Comparison of ENCODE assay signal across 12 cellular contexts in the genomic region with DNA sequence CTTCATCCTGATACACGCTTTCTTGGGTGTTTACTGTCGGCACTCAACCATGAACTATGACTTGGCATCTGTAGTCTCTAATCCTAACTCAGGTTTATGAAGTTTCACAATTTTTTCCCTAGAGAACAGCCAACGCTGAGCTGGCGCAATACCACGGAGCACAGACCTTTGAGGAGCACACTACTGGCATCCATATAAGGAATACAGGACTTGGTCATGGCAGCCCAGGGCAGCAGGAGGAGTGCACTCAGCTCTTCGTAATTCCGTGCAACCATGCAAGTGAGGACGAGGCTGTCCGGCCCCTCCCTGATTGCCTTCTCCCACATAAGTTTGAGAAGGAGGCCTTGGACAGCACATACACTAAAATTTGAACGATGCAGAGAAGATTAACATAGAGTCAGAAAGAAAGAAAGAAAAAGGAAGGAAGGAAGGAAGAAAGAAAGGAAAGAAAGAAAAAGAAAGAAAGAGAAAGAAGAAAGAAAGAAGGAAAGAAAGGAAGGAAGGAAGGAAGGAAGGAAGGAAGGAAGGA. TPM values are rescaled to one million over a fixed set of nuclear protein-coding genes. Genes with fewer than 3 reads are reported as not detected.
DNase-seq lines count a peak whose midpoint lies in the region; ATAC-seq and TF ChIP-seq lines count a peak whose summit lies in the region.
"Had no signal": no experiment of that assay in that cellular context is flagged by ENCODE, and none has a peak within 500 bp of the region (broad histone marks: within the 10 kb centered on the region; RNA-seq: fewer than 3 reads in every experiment).

No MANE protein-coding gene starts in this region.

- H3K4me3 ChIP-seq in stomach smooth muscle (ENCODE audit: low read length in 2 of 2): peak overlapping the region in 1 of 2 donors; percentile 24
- H3K4me3 ChIP-seq: body of pancreas, pancreas had no signal

- no peak overlapping the region for H3K27ac Mint-ChIP-seq in activated CD4-positive, alpha-beta T cell treated with anti-CD3 and anti-CD28 coated beads, Interleukin-2, amount 10 ng/mL, durations not matched to agents 7 days and 5 days

- H3K36me3 Mint-ChIP-seq in activated CD4-positive, alpha-beta T cell treated with anti-CD3 and anti-CD28 coated beads, Interleukin-2, amount 10 ng/mL, durations not matched to agents 7 days and 5 days (ENCODE audit: low read depth): no peaks in the 10 kb centered on the region

- H3K27me3 ChIP-seq in stomach smooth muscle (ENCODE audit: control insufficient read depth in 1 of 2, insufficient read depth in 2 of 2, low read length in 2 of 2): no peaks in the 10 kb centered on the region
- H3K27me3 ChIP-seq: body of pancreas, pancreas had no signal

- H3K4me1 Mint-ChIP-seq in activated CD4-positive, alpha-beta T cell treated with anti-CD3 and anti-CD28 coated beads, Interleukin-2, amount 10 ng/mL, durations not matched to agents 7 days and 5 days: no peaks in the 10 kb centered on the region

- peaks cover 16% of the 10 kb centered on the region for H3K27me3 Mint-ChIP-seq in activated CD4-positive, alpha-beta T cell treated with anti-CD3 and anti-CD28 coated beads, Interleukin-2, amount 10 ng/mL, durations not matched to agents 7 days and 5 days

- peak overlapping the region; percentile 64 for H3K27ac ChIP-seq in stomach smooth muscle (ENCODE audit: low read length)
- H3K27ac ChIP-seq: body of pancreas, pancreas had no signal

- no peak for ATAC-seq in GM21619 (IDR thresholded peaks at IDR 0.05; ENCODE audit: unreplicated experiment)
- ATAC-seq: body of pancreas had no signal

- H3K4me1 ChIP-seq in stomach smooth muscle (ENCODE audit: control insufficient read depth, insufficient read depth, low read length): peaks cover 5% of the 10 kb centered on the region

- peak overlapping the region in 1 of 2 donors; percentile 48 for H3K9ac ChIP-seq in stomach smooth muscle (ENCODE audit: low read length in 2 of 2)

- no peak overlapping the region for H3K4me3 Mint-ChIP-seq in activated CD4-positive, alpha-beta T cell treated with anti-CD3 and anti-CD28 coated beads, Interleukin-2, amount 10 ng/mL, durations not matched to agents 7 days and 5 days

- H3K9me3 Mint-ChIP-seq in activated CD4-positive, alpha-beta T cell treated with anti-CD3 and anti-CD28 coated beads, Interleukin-2, amount 10 ng/mL, durations not matched to agents 7 days and 5 days: no peaks in the 10 kb centered on the region

- CTCF ChIA-PET in HEK293T (lab: Yijun Ruan, JAX): no interaction called here
- CTCF ChIA-PET in activated CD4-positive, alpha-beta T cell treated with anti-CD3 and anti-CD28 coated beads, Interleukin-2, amount 10 ng/mL, durations not matched to agents 7 days and 5 days (lab: Charles Lee): no interaction called here

- POLR2A ChIA-PET in HEK293T (lab: Yijun Ruan, JAX): no interaction called here
- POLR2A ChIA-PET in activated CD4-positive, alpha-beta T cell treated with anti-CD3 and anti-CD28 coated beads, Interleukin-2, amount 10 ng/mL, durations not matched to agents 7 days and 5 days (lab: Charles Lee): no interaction called here

- DNase-seq in HEK293T (ENCODE audit: extremely low spot score) (peak; percentile 42), astrocyte of the hippocampus (ENCODE audit: low read depth, low spot score) (peak; percentile 2), hepatic stellate cell (ENCODE audit: low spot score) (peak; percentile 56), NCI-H2107 (lab: John Stamatoyannopoulos, UW) (no peak)
- DNase-seq in stimulated activated naive CD4-positive, alpha-beta T cell (lab: John Stamatoyannopoulos, UW): no peak
- DNase-seq in activated CD4-positive, alpha-beta T cell treated with anti-CD3 and anti-CD28 coated beads, Interleukin-2, amount 10 ng/mL, durations not matched to agents 7 days and 5 days: no peak
- DNase-seq: MV-4-11; pancreas; stimulated activated CD8-positive, alpha-beta memory T cell treated with anti-CD3 and anti-CD28 coated beads, Interleukin-4, amount 100 ng/mL, for 48 hours had no signal

- no peaks in the 10 kb centered on the region for H3K36me3 ChIP-seq in stomach smooth muscle (ENCODE audit: control insufficient read depth in 2 of 2, insufficient read depth in 2 of 2, low read length in 2 of 2)
- H3K36me3 ChIP-seq: pancreas had no signal

- H3K9me3 ChIP-seq in stomach smooth muscle (ENCODE audit: control insufficient read depth in 2 of 2, low read length in 2 of 2): no peaks in the 10 kb centered on the region
- H3K9me3 ChIP-seq: body of pancreas, pancreas had no signal

TF ChIP-seq in HEK293T, 16 proteins besides CTCF, POLR2A, EP300 and RAD21:
- TF ChIP-seq L3MBTL2 (conservative IDR thresholded peaks at IDR 0.05) (no peak), FOXM1 (IDR thresholded peaks at IDR 0.05; ENCODE audit: borderline replicate concordance) (no peak), NFRKB (IDR thresholded peaks at IDR 0.05) (no peak), ELF4 (IDR thresholded peaks at IDR 0.05) (no peak), CTBP1 (IDR thresholded peaks at IDR 0.05; ENCODE audit: borderline replicate concordance) (no peak), BHLHE40 (IDR thresholded peaks at IDR 0.05; ENCODE audit: borderline replicate concordance) (no peak), FOXA1 (IDR thresholded peaks at IDR 0.05) (no peak), SUZ12 (IDR thresholded peaks at IDR 0.05) (no peak), HDGF (IDR thresholded peaks at IDR 0.05; ENCODE audit: borderline replicate concordance) (no peak), ZNF384 (IDR thresholded peaks at IDR 0.05) (no peak)
- TF ChIP-seq, protein P1, sequence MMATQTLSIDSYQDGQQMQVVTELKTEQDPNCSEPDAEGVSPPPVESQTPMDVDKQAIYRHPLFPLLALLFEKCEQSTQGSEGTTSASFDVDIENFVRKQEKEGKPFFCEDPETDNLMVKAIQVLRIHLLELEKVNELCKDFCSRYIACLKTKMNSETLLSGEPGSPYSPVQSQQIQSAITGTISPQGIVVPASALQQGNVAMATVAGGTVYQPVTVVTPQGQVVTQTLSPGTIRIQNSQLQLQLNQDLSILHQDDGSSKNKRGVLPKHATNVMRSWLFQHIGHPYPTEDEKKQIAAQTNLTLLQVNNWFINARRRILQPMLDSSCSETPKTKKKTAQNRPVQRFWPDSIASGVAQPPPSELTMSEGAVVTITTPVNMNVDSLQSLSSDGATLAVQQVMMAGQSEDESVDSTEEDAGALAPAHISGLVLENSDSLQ (IDR thresholded peaks at IDR 0.05): no peak

RNA-seq across cellular contexts. Expression of a gene that starts 41.0 kb away (rescaled TPM):
- 10 to 100 TPM; 23.2 to 26.7 TPM for total RNA-seq in activated CD4-positive, alpha-beta T cell treated with anti-CD3 and anti-CD28 coated beads, Interleukin-2, amount 10 ng/mL, durations not matched to agents 7 days and 5 days

Comparison
In these comparisons a context has a peak if more than half of its experiments do, and no peak if none do; other contexts are left out.
1. DNase-seq: peak in HEK293T (single experiment), astrocyte of the hippocampus (single experiment) and hepatic stellate cell (single experiment); none in stimulated activated naive CD4-positive, alpha-beta T cell (0 of 6), NCI-H2107 (single experiment) and activated CD4-positive, alpha-beta T cell treated with anti-CD3 and anti-CD28 coated beads, Interleukin-2, amount 10 ng/mL, durations not matched to agents 7 days and 5 days (single experiment).